In the genomic region with DNA sequence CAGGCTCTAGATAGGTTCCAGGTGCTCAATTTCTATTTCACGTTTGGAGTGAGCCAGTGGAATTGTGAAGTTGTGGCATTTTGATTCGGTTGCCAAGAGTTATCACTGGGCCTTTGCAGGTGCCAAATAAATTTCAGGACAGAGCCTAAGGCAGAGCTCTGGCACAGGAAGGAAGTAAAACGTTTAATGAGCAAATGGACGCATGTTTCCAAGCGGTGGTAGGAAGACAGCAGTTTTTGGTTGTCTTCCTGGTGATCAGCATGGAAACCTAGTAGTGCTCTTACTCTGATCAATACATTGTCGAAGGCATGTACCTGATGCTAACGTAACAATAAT, we compare ENCODE assay signal across 8 cellular contexts. TPM values are rescaled to one million over a fixed set of nuclear protein-coding genes. Genes with fewer than 3 reads are reported as not detected.
DNase-seq lines count a peak whose midpoint lies in the region; TF ChIP-seq lines count a peak whose summit lies in the region.

No MANE protein-coding gene starts in this region.

- H3K36me3 ChIP-seq in SJCRH30 (no peaks in the 10 kb centered on the region), prostate gland (no peaks in the 10 kb centered on the region)

- no peaks in the 10 kb centered on the region for H3K4me1 ChIP-seq in SJCRH30
- no peaks in the 10 kb centered on the region for H3K4me1 ChIP-seq in prostate gland (replicated peaks)

- H3K9me3 ChIP-seq in SJCRH30 (replicated peaks) = no peaks in the 10 kb centered on the region
- H3K9me3 ChIP-seq in prostate gland = no peaks in the 10 kb centered on the region

- no peak for TF ChIP-seq CTCF in GM12864 (IDR thresholded peaks at IDR 0.05; ENCODE audit: low read depth, low read length, missing control alignments)
- TF ChIP-seq CTCF in fibroblast of pulmonary artery (IDR thresholded peaks at IDR 0.05; ENCODE audit: low read length, missing control alignments) = no peak
- TF ChIP-seq CTCF in prostate gland (IDR thresholded peaks at IDR 0.05) = no peak
- TF ChIP-seq CTCF in GM10248 (IDR thresholded peaks at IDR 0.05; ENCODE audit: control extremely low read depth, extremely low read depth, low read depth, missing control alignments) = no peak

- H3K27ac ChIP-seq in SJCRH30 (no peak overlapping the region), prostate gland (peak overlapping the region; percentile 65 to 74)

- no peaks in the 10 kb centered on the region for H3K27me3 ChIP-seq in SJCRH30
- H3K27me3 ChIP-seq in prostate gland (replicated peaks; ENCODE audit: insufficient read depth) = no peaks in the 10 kb centered on the region

- 29% methylated on average over 7 of the region's 7 CpGs for WGBS in prostate gland

- intact Hi-C loops in prostate gland (cut with DNase I) = loop anchor here (2.0 kb wide), 2 partner anchors 29 kb away; partner anchors contain the start of gene BIRC2

- no peak for DNase-seq in GM12864 (ENCODE audit: low read depth)
- no peak for DNase-seq in SJCRH30
- DNase-seq in fibroblast of pulmonary artery (ENCODE audit: low read depth) = no peak
- no peak for DNase-seq in prostate gland (ENCODE audit: low spot score)
- DNase-seq in GM10248 (ENCODE audit: extremely low spot score) = no peak
- DNase-seq in RPMI8226 = no peak
- no peak for DNase-seq in stimulated activated CD4-positive, alpha-beta T cell treated with anti-CD3 and anti-CD28 coated beads, Interleukin-2, amount 100 ng/mL, for 24 hours
- no peak for DNase-seq in C1 segment of cervical spinal cord (lab: John Stamatoyannopoulos, UW)

- H3K4me3 ChIP-seq in GM12864 (ENCODE audit: low read depth, low read length) (peak overlapping the region; percentile 79), SJCRH30 (peak overlapping the region; percentile 31; the same call in 1 of the 2 replicates), fibroblast of pulmonary artery (replicated peaks; ENCODE audit: low read depth, low read length) (peak overlapping the region; percentile 59), prostate gland (peak overlapping the region; percentile 40 to 45)

- POLR2A ChIA-PET in GM10248 (lab: Yijun Ruan, JAX) = interaction anchor here (1.5 kb wide), 1 partner anchor 9 kb away, joined by 3 read pairs; no protein-coding TSS in a partner anchor

- no peak for TF ChIP-seq POLR2A in prostate gland (IDR thresholded peaks at IDR 0.05)

- CTCF ChIA-PET in GM10248 (lab: Yijun Ruan, JAX) = interaction anchor here (1.2 to 9.6 kb wide), 8 partner anchors 23 to 349 kb away, joined by 3 to 90 read pairs (median 5); no protein-coding TSS in a partner anchor

RNA-seq across cellular contexts. Expression of gene BIRC3, which starts 0.5 kb away (rescaled TPM):
- 0.08 TPM in 1 of 2 replicates, not detected in the other for total RNA-seq in SJCRH30 (2014; rRNA removed; shearing (Covaris generic))
- total RNA-seq in prostate gland = 1 to 10 TPM; 5.2 to 9.2 TPM

RNA-seq across cellular contexts. Expression of gene BIRC2, which starts 29.3 kb away (rescaled TPM):
- 26.7 and 27.1 TPM in 2 replicates for total RNA-seq in SJCRH30 (2014; rRNA removed; shearing (Covaris generic))
- total RNA-seq in prostate gland = 10 to 100 TPM; 48.7 to 54.5 TPM
